ENCODE assay signal across 39 cellular contexts in the genomic region with DNA sequence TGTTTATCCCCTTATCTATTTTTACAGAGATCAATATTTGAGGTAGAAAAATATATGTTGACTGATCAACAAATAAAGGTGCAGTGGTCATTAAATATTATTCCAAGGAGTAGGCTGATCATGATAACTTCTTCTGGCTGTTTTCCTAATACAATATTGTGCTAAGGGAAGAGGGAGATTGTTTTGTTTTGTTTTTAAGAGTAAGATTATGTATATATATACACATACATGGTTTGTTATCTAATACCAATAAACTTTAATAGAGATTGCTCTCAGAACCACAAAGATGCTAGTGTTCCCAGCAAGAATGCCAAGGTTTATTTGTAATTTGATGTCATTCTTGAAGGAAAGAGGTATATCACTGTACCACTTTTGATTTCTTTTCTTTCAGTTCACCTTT. TPM values are rescaled to one million over a fixed set of nuclear protein-coding genes. Genes with fewer than 3 reads are reported as not detected.
"Had no signal": no experiment of that assay in that cellular context is flagged by ENCODE, and none has a peak within 500 bp of the region (broad histone marks: within the 10 kb centered on the region; RNA-seq: fewer than 3 reads in every experiment).

No MANE protein-coding gene starts in this region.

- H3K9me3 ChIP-seq: adrenal gland, ascending aorta had no signal

- H3K9me3 Mint-ChIP-seq: activated CD4-positive, alpha-beta memory T cell treated with anti-CD3 and anti-CD28 coated beads, Interleukin-2, amount 10 ng/mL, durations not matched to agents 7 days and 5 days; activated CD4-positive, alpha-beta T cell treated with anti-CD3 and anti-CD28 coated beads, Interleukin-2, amount 10 ng/mL, durations not matched to agents 7 days and 5 days; activated naive CD4-positive, alpha-beta T cell treated with anti-CD3 and anti-CD28 coated beads, Interleukin-2, amount 10 ng/mL, durations not matched to agents 7 days and 5 days; activated naive CD4-positive, alpha-beta T cell treated with anti-CD3 and anti-CD28 coated beads, Interleukin-2, amount 50 U/mL, for 72 hours; activated naive CD8-positive, alpha-beta T cell treated with anti-CD3 and anti-CD28 coated beads for 36 hours; activated T-cell treated with anti-CD3 and anti-CD28 coated beads, Interleukin-2, amount 50 U/mL, for 24 hours; activated T-helper 2 cell treated with anti-CD3 and anti-CD28 coated beads, Interferon-gamma antibody, Interleukin-2, Interleukin-4, amounts not matched to agents 10 μg/mL and 5 μg/mL and 100 μg/mL, durations not matched to agents 14 hours and 24 hours and 36 hours; brain; central memory CD8-positive, alpha-beta T cell; T-cell; WTC11 had no signal

- H3K4me3 Mint-ChIP-seq: activated CD4-positive, alpha-beta memory T cell treated with anti-CD3 and anti-CD28 coated beads, Interleukin-2, amount 10 ng/mL, durations not matched to agents 7 days and 5 days; activated CD4-positive, alpha-beta T cell treated with anti-CD3 and anti-CD28 coated beads for 36 hours; activated CD4-positive, alpha-beta T cell treated with anti-CD3 and anti-CD28 coated beads, Interleukin-2, amount 10 ng/mL, durations not matched to agents 7 days and 5 days; activated CD8-positive, alpha-beta memory T cell treated with anti-CD3 and anti-CD28 coated beads, Interleukin-2, amount 10 ng/mL, durations not matched to agents 7 days and 5 days; activated CD8-positive, alpha-beta T cell treated with anti-CD3 and anti-CD28 coated beads, Interleukin-2, amount 10 ng/mL, durations not matched to agents 7 days and 5 days; activated naive CD4-positive, alpha-beta T cell treated with anti-CD3 and anti-CD28 coated beads, Interleukin-2, amount 10 ng/mL, durations not matched to agents 7 days and 5 days; activated naive CD8-positive, alpha-beta T cell treated with anti-CD3 and anti-CD28 coated beads for 36 hours; activated T-cell treated with anti-CD3 and anti-CD28 coated beads, Interleukin-2, amount 50 U/mL, for 24 hours; brain; central memory CD8-positive, alpha-beta T cell; T-cell; T-helper 17 cell; WTC11 had no signal

- H3K27me3 ChIP-seq: adrenal gland, ascending aorta, cardiac muscle cell had no signal

- H3K36me3 Mint-ChIP-seq: activated CD8-positive, alpha-beta memory T cell treated with anti-CD3 and anti-CD28 coated beads, Interleukin-2, amount 10 ng/mL, durations not matched to agents 7 days and 5 days; activated naive CD4-positive, alpha-beta T cell treated with anti-CD3 and anti-CD28 coated beads, Interleukin-2, amount 10 ng/mL, durations not matched to agents 7 days and 5 days; activated naive CD4-positive, alpha-beta T cell treated with anti-CD3 and anti-CD28 coated beads, Interleukin-2, amount 50 U/mL, for 72 hours; activated naive CD8-positive, alpha-beta T cell treated with anti-CD3 and anti-CD28 coated beads for 36 hours; brain; T-cell; WTC11 had no signal

- DNase-seq: activated CD4-positive, alpha-beta memory T cell treated with anti-CD3 and anti-CD28 coated beads, Interleukin-2, amount 10 ng/mL, durations not matched to agents 7 days and 5 days; activated CD4-positive, alpha-beta T cell treated with anti-CD3 and anti-CD28 coated beads for 1 hour; activated CD4-positive, alpha-beta T cell treated with anti-CD3 and anti-CD28 coated beads for 36 hours; activated CD4-positive, alpha-beta T cell treated with anti-CD3 and anti-CD28 coated beads for 48 hours; activated CD4-positive, alpha-beta T cell treated with anti-CD3 and anti-CD28 coated beads, Interleukin-2, amount 10 ng/mL, durations not matched to agents 7 days and 5 days; activated CD4-positive, alpha-beta T cell treated with anti-CD3 and anti-CD28 coated beads, Interleukin-2, amount 50 U/mL, for 48 hours; activated CD4-positive, CD25-positive, alpha-beta regulatory T cell; activated CD8-positive, alpha-beta memory T cell treated with anti-CD3 and anti-CD28 coated beads for 24 hours; activated CD8-positive, alpha-beta memory T cell treated with anti-CD3 and anti-CD28 coated beads, Interleukin-2, amount 10 ng/mL, durations not matched to agents 7 days and 5 days; activated CD8-positive, alpha-beta memory T cell treated with anti-CD3 and anti-CD28 coated beads, Interleukin-2, amount 50 U/mL, for 48 hours; activated CD8-positive, alpha-beta T cell treated with anti-CD3 and anti-CD28 coated beads, Interleukin-2, amount 10 ng/mL, durations not matched to agents 7 days and 5 days; activated effector memory CD4-positive, alpha-beta T cell treated with Interleukin-2 at 50 U/mL for 16 hours; activated gamma-delta T cell; activated naive CD4-positive, alpha-beta T cell treated with anti-CD3 and anti-CD28 coated beads, Interleukin-2, amount 10 ng/mL, durations not matched to agents 7 days and 5 days; activated naive CD4-positive, alpha-beta T cell treated with Interleukin-2 at 50 U/mL for 16 hours; activated naive CD8-positive, alpha-beta T cell treated with anti-CD3 and anti-CD28 coated beads for 36 hours; activated T-cell treated with anti-CD3 and anti-CD28 coated beads, Interleukin-2, amount 50 U/mL, for 24 hours; activated T-cell treated with anti-CD3 and anti-CD28 coated beads, Interleukin-2, amount 50 U/mL, for 48 hours; adrenal gland; amniotic stem cell; anterior cingulate cortex; caudate nucleus; cerebellar nuclear complex; T-cell; T-helper 17 cell; T1000; WERI-Rb-1 had no signal

- H3K4me1 Mint-ChIP-seq: activated CD4-positive, alpha-beta memory T cell treated with anti-CD3 and anti-CD28 coated beads, Interleukin-2, amount 10 ng/mL, durations not matched to agents 7 days and 5 days; activated CD4-positive, alpha-beta T cell treated with anti-CD3 and anti-CD28 coated beads for 36 hours; activated CD4-positive, alpha-beta T cell treated with anti-CD3 and anti-CD28 coated beads, Interleukin-2, amount 10 ng/mL, durations not matched to agents 7 days and 5 days; activated naive CD4-positive, alpha-beta T cell treated with anti-CD3 and anti-CD28 coated beads, Interleukin-2, amount 10 ng/mL, durations not matched to agents 7 days and 5 days; activated naive CD8-positive, alpha-beta T cell treated with anti-CD3 and anti-CD28 coated beads for 36 hours; brain; central memory CD8-positive, alpha-beta T cell; T-cell; WTC11 had no signal

- H3K27ac ChIP-seq: adrenal gland, ascending aorta, cardiac muscle cell, WERI-Rb-1 had no signal

- H3K4me3 ChIP-seq: adrenal gland, ascending aorta, cardiac muscle cell had no signal

- H3K36me3 ChIP-seq: adrenal gland, ascending aorta, cardiac muscle cell, WERI-Rb-1 had no signal

- ATAC-seq: activated CD4-positive, alpha-beta T cell treated with anti-CD3 and anti-CD28 coated beads for 36 hours; activated CD4-positive, CD25-positive, alpha-beta regulatory T cell treated with anti-CD3 and anti-CD28 coated beads, Interleukin-2, amount 50 U/mL, for 24 hours; activated CD8-positive, alpha-beta memory T cell treated with anti-CD3 and anti-CD28 coated beads, Interleukin-2, amount 10 ng/mL, durations not matched to agents 7 days and 5 days; activated CD8-positive, alpha-beta T cell treated with anti-CD3 and anti-CD28 coated beads, Interleukin-2, amount 10 ng/mL, durations not matched to agents 7 days and 5 days; activated naive CD4-positive, alpha-beta T cell treated with anti-CD3 and anti-CD28 coated beads, Interleukin-2, amount 50 U/mL, for 72 hours; T-cell; T-helper 17 cell; WTC11 had no signal

- H3K27ac Mint-ChIP-seq: activated CD4-positive, alpha-beta memory T cell treated with anti-CD3 and anti-CD28 coated beads, Interleukin-2, amount 10 ng/mL, durations not matched to agents 7 days and 5 days; activated CD4-positive, alpha-beta T cell treated with anti-CD3 and anti-CD28 coated beads for 36 hours; activated CD4-positive, alpha-beta T cell treated with anti-CD3 and anti-CD28 coated beads, Interleukin-2, amount 10 ng/mL, durations not matched to agents 7 days and 5 days; activated CD8-positive, alpha-beta memory T cell treated with anti-CD3 and anti-CD28 coated beads, Interleukin-2, amount 10 ng/mL, durations not matched to agents 7 days and 5 days; activated CD8-positive, alpha-beta T cell treated with anti-CD3 and anti-CD28 coated beads, Interleukin-2, amount 10 ng/mL, durations not matched to agents 7 days and 5 days; activated naive CD4-positive, alpha-beta T cell treated with anti-CD3 and anti-CD28 coated beads, Interleukin-2, amount 10 ng/mL, durations not matched to agents 7 days and 5 days; activated naive CD4-positive, alpha-beta T cell treated with anti-CD3 and anti-CD28 coated beads, Interleukin-2, amount 50 U/mL, for 72 hours; activated naive CD8-positive, alpha-beta T cell treated with anti-CD3 and anti-CD28 coated beads for 36 hours; activated T-cell treated with anti-CD3 and anti-CD28 coated beads, Interleukin-2, amount 50 U/mL, for 24 hours; activated T-helper 2 cell treated with anti-CD3 and anti-CD28 coated beads, Interferon-gamma antibody, Interleukin-2, Interleukin-4, amounts not matched to agents 10 μg/mL and 5 μg/mL and 100 μg/mL, durations not matched to agents 14 hours and 24 hours and 36 hours; brain; T-cell; T-helper 17 cell; WTC11 had no signal

RNA-seq across cellular contexts. Expression of a gene that starts 10.1 kb away (rescaled TPM):
- total RNA-seq: activated CD4-positive, alpha-beta memory T cell treated with anti-CD3 and anti-CD28 coated beads, Interleukin-2, amount 10 ng/mL, durations not matched to agents 7 days and 5 days; activated CD4-positive, alpha-beta T cell treated with anti-CD3 and anti-CD28 coated beads for 36 hours; activated CD4-positive, alpha-beta T cell treated with anti-CD3 and anti-CD28 coated beads, Interleukin-2, amount 10 ng/mL, durations not matched to agents 7 days and 5 days; activated CD8-positive, alpha-beta memory T cell treated with anti-CD3 and anti-CD28 coated beads, Interleukin-2, amount 10 ng/mL, durations not matched to agents 7 days and 5 days; activated CD8-positive, alpha-beta T cell treated with anti-CD3 and anti-CD28 coated beads, Interleukin-2, amount 10 ng/mL, durations not matched to agents 7 days and 5 days; activated naive CD4-positive, alpha-beta T cell treated with anti-CD3 and anti-CD28 coated beads, Interleukin-2, amount 50 U/mL, for 72 hours; activated naive CD8-positive, alpha-beta T cell treated with anti-CD3 and anti-CD28 coated beads for 36 hours; activated T-helper 2 cell treated with anti-CD3 and anti-CD28 coated beads, Interferon-gamma antibody, Interleukin-2, Interleukin-4, amounts not matched to agents 10 μg/mL and 5 μg/mL and 100 μg/mL, durations not matched to agents 14 hours and 24 hours and 36 hours; ascending aorta; cardiac muscle cell; chondrocyte; T-cell; T-helper 1 cell treated with Interleukin-12 subunit alpha and Interleukin-12 subunit beta and Interleukin-4 antibody, amounts not matched to agents 30 ng/mL and 1 ng/mL, for 36 hours; T-helper 17 cell; T-helper 2 cell treated with Interferon-gamma antibody and Interleukin-4, amounts not matched to agents 100 ng/mL and 5 ng/mL, for 36 hours had no signal
- polyA plus RNA-seq: cardiac muscle cell had no signal

RNA-seq across cellular contexts. Expression of a gene that starts 34.7 kb away (rescaled TPM):
- total RNA-seq: activated CD4-positive, alpha-beta memory T cell treated with anti-CD3 and anti-CD28 coated beads, Interleukin-2, amount 10 ng/mL, durations not matched to agents 7 days and 5 days; activated CD4-positive, alpha-beta T cell treated with anti-CD3 and anti-CD28 coated beads for 36 hours; activated CD4-positive, alpha-beta T cell treated with anti-CD3 and anti-CD28 coated beads, Interleukin-2, amount 10 ng/mL, durations not matched to agents 7 days and 5 days; activated CD8-positive, alpha-beta memory T cell treated with anti-CD3 and anti-CD28 coated beads, Interleukin-2, amount 10 ng/mL, durations not matched to agents 7 days and 5 days; activated CD8-positive, alpha-beta T cell treated with anti-CD3 and anti-CD28 coated beads, Interleukin-2, amount 10 ng/mL, durations not matched to agents 7 days and 5 days; activated naive CD4-positive, alpha-beta T cell treated with anti-CD3 and anti-CD28 coated beads, Interleukin-2, amount 50 U/mL, for 72 hours; activated naive CD8-positive, alpha-beta T cell treated with anti-CD3 and anti-CD28 coated beads for 36 hours; activated T-helper 2 cell treated with anti-CD3 and anti-CD28 coated beads, Interferon-gamma antibody, Interleukin-2, Interleukin-4, amounts not matched to agents 10 μg/mL and 5 μg/mL and 100 μg/mL, durations not matched to agents 14 hours and 24 hours and 36 hours; ascending aorta; bronchial epithelial cell; cardiac muscle cell; chondrocyte; T-helper 1 cell treated with Interleukin-12 subunit alpha and Interleukin-12 subunit beta and Interleukin-4 antibody, amounts not matched to agents 30 ng/mL and 1 ng/mL, for 36 hours; T-helper 17 cell; T-helper 2 cell treated with Interferon-gamma antibody and Interleukin-4, amounts not matched to agents 100 ng/mL and 5 ng/mL, for 36 hours had no signal
- polyA plus RNA-seq: cardiac muscle cell had no signal
